In the genomic region with DNA sequence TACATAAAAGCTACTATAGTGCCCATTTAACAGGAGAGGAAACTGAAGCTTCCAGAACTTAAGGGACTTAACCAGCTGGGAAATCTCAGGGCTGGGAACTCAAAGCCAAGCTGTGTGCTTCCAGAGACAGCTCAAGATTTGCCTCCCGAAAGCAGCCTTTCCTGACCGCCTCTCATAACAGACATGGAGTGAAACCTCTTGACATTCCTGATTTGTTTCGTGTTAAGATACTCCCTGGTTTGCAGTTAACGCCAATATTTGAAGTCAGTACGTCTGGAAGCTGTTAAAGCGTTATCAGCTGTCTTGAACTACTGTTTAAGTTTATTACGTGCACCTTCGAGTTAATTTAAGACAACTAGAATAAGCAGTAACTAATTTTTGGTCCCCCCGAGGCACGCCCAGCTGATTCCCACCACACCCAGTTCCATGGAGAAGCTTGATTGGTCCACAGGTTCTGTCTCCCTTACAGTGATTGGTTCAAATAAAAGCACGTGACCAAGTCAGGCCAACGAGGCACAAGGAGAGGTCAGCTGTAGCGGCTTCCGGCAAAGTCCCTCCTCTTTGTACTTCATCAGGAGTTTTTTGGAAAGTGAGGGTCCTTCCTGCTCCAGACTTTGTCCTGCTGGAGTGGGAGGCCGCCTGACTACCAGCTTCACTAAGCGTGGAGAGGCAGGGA, we compare ENCODE assay signal across 1 cellular context.
TF ChIP-seq lines count a peak whose summit lies in the region.

No MANE protein-coding gene starts in this region.

TF ChIP-seq in H1, 55 proteins besides CTCF, POLR2A, EP300 and RAD21:
- TF ChIP-seq, protein P1, sequence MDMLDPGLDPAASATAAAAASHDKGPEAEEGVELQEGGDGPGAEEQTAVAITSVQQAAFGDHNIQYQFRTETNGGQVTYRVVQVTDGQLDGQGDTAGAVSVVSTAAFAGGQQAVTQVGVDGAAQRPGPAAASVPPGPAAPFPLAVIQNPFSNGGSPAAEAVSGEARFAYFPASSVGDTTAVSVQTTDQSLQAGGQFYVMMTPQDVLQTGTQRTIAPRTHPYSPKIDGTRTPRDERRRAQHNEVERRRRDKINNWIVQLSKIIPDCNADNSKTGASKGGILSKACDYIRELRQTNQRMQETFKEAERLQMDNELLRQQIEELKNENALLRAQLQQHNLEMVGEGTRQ (IDR thresholded peaks at IDR 0.05; ENCODE audit: low read length): peak; percentile 26; the same call in 1 of the 2 replicates
- TF ChIP-seq SIX5 (IDR thresholded peaks at IDR 0.05; ENCODE audit: low read depth, low read length): no peak
